9 cellular contexts compared by ENCODE assay signal in genomic region chr12:96020314-96021003, GRCh38. TPM values are rescaled to one million over a fixed set of nuclear protein-coding genes. Genes with fewer than 3 reads are reported as not detected.
A peak's percentile ranks its signal among the peaks of the same experiment; 100 is the strongest.
DNase-seq lines count a peak whose midpoint lies in the region; ATAC-seq, FAIRE-seq and TF ChIP-seq lines count a peak whose summit lies in the region.
"Had no signal": no experiment of that assay in that cellular context is flagged by ENCODE, and none has a peak within 500 bp of the region (broad histone marks: within the 10 kb centered on the region; RNA-seq: fewer than 3 reads in every experiment).

No MANE protein-coding gene starts in this region.

- no peak overlapping the region for H3K4me3 ChIP-seq in GM06990 (replicated peaks; ENCODE audit: low read depth, low read length)
- H3K4me3 ChIP-seq in A673 (ENCODE audit: low read depth, low read length, poor library complexity, severe bottlenecking): no peak overlapping the region
- no peak overlapping the region for H3K4me3 ChIP-seq in kidney (ENCODE audit: low read length in 2 of 2)

- BruUV-seq in A673 (replicated peaks; lab: Mats Ljungman, UMichigan): no TSS peak

- TF ChIP-seq CTCF in GM06990 (IDR thresholded peaks at IDR 0.05; ENCODE audit: insufficient read depth, low read length, poor library complexity, severe bottlenecking) (no peak), A673 (conservative IDR thresholded peaks at IDR 0.05; ENCODE audit: low read depth, low read length) (no peak), kidney (IDR thresholded peaks at IDR 0.05; ENCODE audit: borderline replicate concordance, extremely low read depth, insufficient read depth) (no peak)

- no peaks in the 10 kb centered on the region for H3K9me3 ChIP-seq in A673 (ENCODE audit: low read depth, low read length, poor library complexity, severe bottlenecking)
- H3K9me3 ChIP-seq in kidney (ENCODE audit: control insufficient read depth in 1 of 2, low read length in 2 of 2): no peaks in the 10 kb centered on the region

- H3K36me3 ChIP-seq in GM06990 (ENCODE audit: control insufficient read depth, insufficient read depth, low read length): no peaks in the 10 kb centered on the region; the same call in 1 of the 2 replicates
- H3K36me3 ChIP-seq in A673 (ENCODE audit: insufficient read depth, low read length, poor library complexity, severe bottlenecking): no peaks in the 10 kb centered on the region
- peaks cover 17 to 30% of the 10 kb centered on the region in 2 donors for H3K36me3 ChIP-seq in kidney (ENCODE audit: control insufficient read depth in 1 of 2, insufficient read depth in 2 of 2, low read length in 2 of 2)

- POLR2A ChIA-PET in A673 (lab: Charles Lee; ENCODE audit: low non-redundant PET): no interaction called here

- CTCF ChIA-PET in A673 (lab: Charles Lee): interaction anchor here (0.6 kb wide), 1 partner anchor 696 kb away, joined by 3 read pairs; no protein-coding TSS in a partner anchor

- peak; percentile 17 for DNase-seq in GM06990 (ENCODE audit: extremely low read depth, insufficient read length)
- DNase-seq in NOMO-1 treated with DMSO at 0.1 percent for 48 hours (lab: John Stamatoyannopoulos, UW; ENCODE audit: unreplicated experiment): peak; percentile 97
- DNase-seq in SHP77 treated with DMSO at 0.1 percent for 48 hours (lab: John Stamatoyannopoulos, UW): no peak
- no peak for DNase-seq in G401 (ENCODE audit: low spot score)
- no peak for DNase-seq in A673 (ENCODE audit: low spot score)
- no peak for DNase-seq in kidney

- in situ Hi-C loops in G401 (cut with HindIII; ENCODE audit: low sequenced_read_pairs): no loop called here

- intact Hi-C loops in A673 (cut with micrococcal nuclease; ENCODE audit: unreplicated experiment): no loop called here
- intact Hi-C loops in kidney (cut with DNase I): no loop called here

- no peak for FAIRE-seq in kidney (lab: Jason Lieb, UNC)
- FAIRE-seq: islet of Langerhans had no signal

- ATAC-seq in GM19467 (IDR thresholded peaks at IDR 0.05; ENCODE audit: unreplicated experiment) (peak; percentile 96), HG03060 (IDR thresholded peaks at IDR 0.05; ENCODE audit: low read depth, unreplicated experiment) (peak; percentile 98)

- H3K27me3 ChIP-seq in GM06990 (replicated peaks; ENCODE audit: control insufficient read depth, insufficient read depth, low read length) (no peaks in the 10 kb centered on the region), A673 (replicated peaks; ENCODE audit: insufficient read depth, low read depth, low read length, poor library complexity) (no peaks in the 10 kb centered on the region)

- H3K27ac ChIP-seq in A673 (ENCODE audit: low read depth, low read length, poor library complexity, severe bottlenecking) (no peak overlapping the region), kidney (ENCODE audit: low read depth in 2 of 2, low read length in 2 of 2) (no peak overlapping the region)

- no peaks in the 10 kb centered on the region for H3K4me1 ChIP-seq in A673 (ENCODE audit: insufficient read depth, low read length, poor library complexity, severe bottlenecking)
- H3K4me1 ChIP-seq in kidney (ENCODE audit: control insufficient read depth in 1 of 2, insufficient read depth in 1 of 2, low read depth in 1 of 2, low read length in 2 of 2): no peaks in the 10 kb centered on the region

- H3K9ac ChIP-seq in kidney (ENCODE audit: low read length in 2 of 2): no peak overlapping the region

RNA-seq across cellular contexts. Expression of gene LTA4H, which starts 14.9 kb away (rescaled TPM):
- 121 and 165 TPM in 2 replicates for total RNA-seq in G401 (2014; rRNA removed; shearing (Covaris generic))
- total RNA-seq in A673 (2021) (51.8 and 63.1 TPM in 2 replicates), kidney (56.5 TPM)
- polyA plus RNA-seq in kidney (ENCODE audit: insufficient read depth, low read depth, low replicate concordance): 57.4 TPM

RNA-seq across cellular contexts. Expression of gene HAL, which starts 24.3 kb away (rescaled TPM):
- total RNA-seq in G401 (2014; rRNA removed; shearing (Covaris generic)): 0.06 TPM in 1 of 2 replicates, not detected in the other
- total RNA-seq in A673 (2021): 0.39 and 1.6 TPM in 2 replicates
- total RNA-seq in kidney: 0.88 TPM
- polyA plus RNA-seq in kidney (ENCODE audit: insufficient read depth, low read depth, low replicate concordance): not detected

Comparison
In these comparisons a context has a peak if more than half of its experiments do, and no peak if none do; other contexts are left out.
1. DNase-seq: peak in GM06990 (single experiment) and NOMO-1 treated with DMSO at 0.1 percent for 48 hours (single experiment); none in SHP77 treated with DMSO at 0.1 percent for 48 hours (single experiment), G401 (single experiment), A673 (single experiment) and kidney (single experiment).